Comparison of ENCODE assay signal across 7 cellular contexts in genomic region chr2:182436252-182436651, GRCh38. TPM values are rescaled to one million over a fixed set of nuclear protein-coding genes. Genes with fewer than 3 reads are reported as not detected.
"Had no signal": no experiment of that assay in that cellular context is flagged by ENCODE, and none has a peak within 500 bp of the region (broad histone marks: within the 10 kb centered on the region; RNA-seq: fewer than 3 reads in every experiment).

No MANE protein-coding gene starts in this region.

- H3K4me3 ChIP-seq: GM23248, HAP-1, K562 had no signal

- H3K4me1 ChIP-seq: HAP-1 had no signal

- FAIRE-seq: HTR-8/SVneo, K562 had no signal

- H3K27ac ChIP-seq: GM23248 had no signal

- H2AFZ ChIP-seq: GM23248 had no signal

- ATAC-seq: K562 had no signal

- H3K9ac ChIP-seq: GM23248 had no signal

- H3K9me3 ChIP-seq: HAP-1 had no signal

- DNase-seq: GOT3, H7 had no signal

- H3K36me3 ChIP-seq: HAP-1 had no signal

RNA-seq across cellular contexts. Expression of gene PDE1A, which starts 9.4 kb away (rescaled TPM):
- total RNA-seq: HT-29 had no signal
